In genomic region chr17:78425429-78425828, GRCh38 we compare ENCODE assay signal across 17 cellular contexts.
"Had no signal": no experiment of that assay in that cellular context is flagged by ENCODE, and none has a peak within 500 bp of the region (broad histone marks: within the 10 kb centered on the region; RNA-seq: fewer than 3 reads in every experiment).

No MANE protein-coding gene starts in this region.

- H3K4me3 Mint-ChIP-seq: activated B cell treated with CpG ODN at 0.5 μM for 24 hours; activated CD4-positive, alpha-beta T cell treated with anti-CD3 and anti-CD28 coated beads, Interleukin-2, amount 10 ng/mL, durations not matched to agents 24 days and 14 days; activated T-helper 1 cell treated with anti-CD3 and anti-CD28 coated beads, Interleukin-12 subunit alpha, Interleukin-12 subunit beta, Interleukin-2, Interleukin-4 antibody, amounts not matched to agents 30 ng/mL and 10 ng/mL and 1 ng/mL, durations not matched to agents 14 hours and 24 hours and 36 hours; dendritic cell treated with granulocyte-macrophage colony-stimulating factor and Interleukin-4, amounts not matched to agents 40 ng/mL and 50 ng/mL, for 4 days; natural killer cell; T-helper 17 cell had no signal

- H3K27me3 ChIP-seq: sigmoid colon, tibial nerve had no signal

- H3K27ac ChIP-seq: sigmoid colon, tibial nerve had no signal

- ATAC-seq: left colon, natural killer cell, T-helper 17 cell had no signal

- H3K36me3 Mint-ChIP-seq: natural killer cell had no signal

- DNase-seq: activated B cell treated with CpG ODN at 0.5 μM for 24 hours; activated CD8-positive, alpha-beta memory T cell treated with anti-CD3 and anti-CD28 coated beads, Interleukin-2, amount 50 U/mL, for 48 hours; anterior cingulate cortex; cerebellar nuclear complex; head of caudate nucleus; left colon; mesenchymal stem cell; natural killer cell; sigmoid colon; stimulated activated CD4-positive, alpha-beta T cell treated with anti-CD3 and anti-CD28 coated beads, Interleukin-2, amount 100 ng/mL, for 24 hours; substantia nigra; T-helper 17 cell had no signal

- FAIRE-seq: frontal cortex had no signal

- H3K4me3 ChIP-seq: sigmoid colon, tibial nerve had no signal

- H3K27me3 Mint-ChIP-seq: activated B cell treated with CpG ODN at 0.5 μM for 24 hours; activated CD4-positive, alpha-beta T cell treated with anti-CD3 and anti-CD28 coated beads, Interleukin-2, amount 10 ng/mL, durations not matched to agents 24 days and 14 days; dendritic cell treated with granulocyte-macrophage colony-stimulating factor and Interleukin-4, amounts not matched to agents 40 ng/mL and 50 ng/mL, for 4 days; T-helper 17 cell had no signal

- H3K27ac Mint-ChIP-seq: activated B cell treated with CpG ODN at 0.5 μM for 24 hours; activated CD4-positive, alpha-beta T cell treated with anti-CD3 and anti-CD28 coated beads, Interleukin-2, amount 10 ng/mL, durations not matched to agents 24 days and 14 days; dendritic cell treated with granulocyte-macrophage colony-stimulating factor and Interleukin-4, amounts not matched to agents 40 ng/mL and 50 ng/mL, for 4 days; natural killer cell; T-helper 17 cell had no signal

- H3K9me3 ChIP-seq: sigmoid colon, tibial nerve had no signal

- H3K9me3 Mint-ChIP-seq: activated B cell treated with CpG ODN at 0.5 μM for 24 hours; activated CD4-positive, alpha-beta T cell treated with anti-CD3 and anti-CD28 coated beads, Interleukin-2, amount 10 ng/mL, durations not matched to agents 24 days and 14 days; activated T-helper 1 cell treated with anti-CD3 and anti-CD28 coated beads, Interleukin-12 subunit alpha, Interleukin-12 subunit beta, Interleukin-2, Interleukin-4 antibody, amounts not matched to agents 30 ng/mL and 10 ng/mL and 1 ng/mL, durations not matched to agents 14 hours and 24 hours and 36 hours; dendritic cell treated with granulocyte-macrophage colony-stimulating factor and Interleukin-4, amounts not matched to agents 40 ng/mL and 50 ng/mL, for 4 days; natural killer cell had no signal
